12 cellular contexts compared by ENCODE assay signal in genomic region chr6:31689249-31690110, GRCh38. TPM values are rescaled to one million over a fixed set of nuclear protein-coding genes. Genes with fewer than 3 reads are reported as not detected.
A peak's percentile ranks its signal among the peaks of the same experiment; 100 is the strongest.
DNase-seq lines count a peak whose midpoint lies in the region; ATAC-seq and TF ChIP-seq lines count a peak whose summit lies in the region.
"Had no signal": no experiment of that assay in that cellular context is flagged by ENCODE, and none has a peak within 500 bp of the region (broad histone marks: within the 10 kb centered on the region; RNA-seq: fewer than 3 reads in every experiment).

No MANE protein-coding gene starts in this region.

- H3K27ac ChIP-seq in DOHH2 (ENCODE audit: low read depth, low read length) (no peak overlapping the region), IMR-90 (ENCODE audit: insufficient read depth, low read length) (no peak overlapping the region), neural progenitor cell (no peak overlapping the region)

- no peak for DNase-seq in IMR-90
- no peak for DNase-seq in cardiac fibroblast (ENCODE audit: low read depth in 2 of 2)
- DNase-seq in neural progenitor cell (ENCODE audit: low spot score): no peak
- no peak for DNase-seq in NCI-H1092 treated with DMSO at 0.1 percent for 48 hours (lab: John Stamatoyannopoulos, UW)
- DNase-seq in NCI-H1694 (lab: John Stamatoyannopoulos, UW): no peak
- no peak for DNase-seq in RPMI8226
- DNase-seq: cerebellar nuclear complex; NCI-H1694 treated with DMSO at 0.1 percent for 48 hours; stimulated activated CD4-positive, alpha-beta T cell treated with anti-CD3 and anti-CD28 coated beads, Interleukin-4, amount 100 ng/mL, for 4 hours had no signal

- ATAC-seq in IMR-90 (ENCODE audit: low read depth): peak; percentile 48; the same call in 1 of the 2 replicates
- no peak for ATAC-seq in GM19455 (IDR thresholded peaks at IDR 0.05; ENCODE audit: unreplicated experiment)

- H3K9me1 ChIP-seq in IMR-90 (ENCODE audit: insufficient read depth, low read length): no peaks in the 10 kb centered on the region

- H2BK5ac ChIP-seq in IMR-90 (ENCODE audit: low read depth, low read length, poor library complexity, severe bottlenecking): no peak overlapping the region

- CTCF ChIA-PET in IMR-90 (lab: Yijun Ruan, JAX): interaction anchor here (0.8 kb wide), 1 partner anchor 13 kb away, joined by 3 read pairs; no protein-coding TSS in a partner anchor

- H3F3A ChIP-seq in DOHH2 (ENCODE audit: control insufficient read depth, insufficient read depth): no peaks in the 10 kb centered on the region; the same call in 1 of the 2 replicates
- peaks cover 5% of the 10 kb centered on the region for H3F3A ChIP-seq in neural progenitor cell (ENCODE audit: low read depth)

- H3K36me3 ChIP-seq in DOHH2 (ENCODE audit: control insufficient read depth, low read length): peaks cover 53% of the 10 kb centered on the region
- H3K36me3 ChIP-seq in IMR-90 (ENCODE audit: control insufficient read depth, insufficient read depth, low read length): peaks cover 72% of the 10 kb centered on the region
- H3K36me3 ChIP-seq in neural progenitor cell: no peaks in the 10 kb centered on the region

- H3K27ac Mint-ChIP-seq in neural progenitor cell: peak overlapping the region; percentile 34

- peak; percentile 82 for TF ChIP-seq CTCF in DOHH2 (IDR thresholded peaks at IDR 0.05; ENCODE audit: low read depth, low read length, poor library complexity, severe bottlenecking)
- TF ChIP-seq CTCF in IMR-90 (conservative IDR thresholded peaks at IDR 0.05; ENCODE audit: low read depth, low read length): 0 out of 2 replicates have a peak, but pooled peaks have one; percentile 26
- peak; percentile 56 for TF ChIP-seq CTCF in cardiac fibroblast (IDR thresholded peaks at IDR 0.05; ENCODE audit: low read depth, low read length)
- peak; percentile 50 for TF ChIP-seq CTCF in neural progenitor cell (IDR thresholded peaks at IDR 0.05)

- H4K20me1 ChIP-seq in DOHH2 (ENCODE audit: control insufficient read depth, insufficient read depth, low read depth, low read length): no peaks in the 10 kb centered on the region
- H4K20me1 ChIP-seq in IMR-90 (ENCODE audit: insufficient read depth, low read length): no peaks in the 10 kb centered on the region
- peaks cover 3% of the 10 kb centered on the region for H4K20me1 ChIP-seq in neural progenitor cell (ENCODE audit: low read depth)

- H3K36me3 Mint-ChIP-seq in neural progenitor cell: peaks cover 43% of the 10 kb centered on the region

- H3K4me1 ChIP-seq in DOHH2 (ENCODE audit: control insufficient read depth, low read length) (peaks cover 15% of the 10 kb centered on the region), IMR-90 (ENCODE audit: control insufficient read depth, insufficient read depth, low read length) (no peaks in the 10 kb centered on the region), neural progenitor cell (no peaks in the 10 kb centered on the region)

- POLR2A ChIA-PET in IMR-90 (lab: Charles Lee; ENCODE audit: unreplicated experiment): no interaction called here

- no peak overlapping the region for H4K8ac ChIP-seq in IMR-90 (ENCODE audit: low read depth in 2 of 2, low read length in 2 of 2)

- no peak overlapping the region for H3K18ac ChIP-seq in IMR-90 (ENCODE audit: low read depth, low read length)

- TF ChIP-seq POLR2A in IMR-90 (IDR thresholded peaks at IDR 0.05; ENCODE audit: low read depth, low read length): no peak

- H3K27me3 Mint-ChIP-seq in neural progenitor cell (ENCODE audit: insufficient read depth, low read depth): peaks cover 2% of the 10 kb centered on the region

- no peak overlapping the region for H2AK5ac ChIP-seq in IMR-90 (ENCODE audit: low read depth, low read length)

- H3K9ac ChIP-seq in IMR-90 (ENCODE audit: low read depth, low read length) (no peak overlapping the region), neural progenitor cell (no peak overlapping the region)

- H3K27me3 ChIP-seq in DOHH2 (ENCODE audit: control insufficient read depth, low read length) (no peaks in the 10 kb centered on the region), IMR-90 (ENCODE audit: control insufficient read depth, insufficient read depth, low read length) (no peaks in the 10 kb centered on the region), neural progenitor cell (no peaks in the 10 kb centered on the region)

- H4K91ac ChIP-seq in IMR-90 (ENCODE audit: insufficient read depth, low read depth, low read length): no peak overlapping the region

- H2AK9ac ChIP-seq in IMR-90 (replicated peaks; ENCODE audit: low read depth, low read length, poor library complexity): no peak overlapping the region

- peaks cover 3% of the 10 kb centered on the region for H3K4me1 Mint-ChIP-seq in neural progenitor cell

- H3K4me3 Mint-ChIP-seq in neural progenitor cell: no peak overlapping the region

- WGBS in IMR-90 (ENCODE audit: extremely low coverage in 2 of 2, insufficient read length in 1 of 2), 2 experiments: 60% methylated on average over 1 of the region's 11 CpGs; no CpG with 5 or more reads in 1 of the 2 experiments

- no peaks in the 10 kb centered on the region for H3K9me2 ChIP-seq in DOHH2 (replicated peaks; ENCODE audit: control insufficient read depth, low read length)

- no peak overlapping the region for H2BK15ac ChIP-seq in IMR-90 (ENCODE audit: low read depth, low read length)

- no peak overlapping the region for H3K56ac ChIP-seq in IMR-90 (ENCODE audit: extremely low read depth, insufficient read depth, low read length)

- no peak overlapping the region for H3K4ac ChIP-seq in IMR-90 (ENCODE audit: low read depth, low read length)

- in situ Hi-C loops in IMR-90 (cut with MboI; ENCODE audit: low sequenced_read_pairs): loop anchor here (10.0 kb wide), 2 partner anchors 145 to 255 kb away; partner anchors contain the start of gene CFB

- peaks cover 4 to 6% of the 10 kb centered on the region in 2 experiments; a peak in 2 of 4 replicates for H3K79me1 ChIP-seq in IMR-90 (ENCODE audit: low read depth in 1 of 2, low read length in 2 of 2)

- H2AFZ ChIP-seq in IMR-90 (replicated peaks; ENCODE audit: low read length, poor library complexity) (no peak overlapping the region), neural progenitor cell (replicated peaks) (no peak overlapping the region)

- no peak for TF ChIP-seq RAD21 in IMR-90 (IDR thresholded peaks at IDR 0.05; ENCODE audit: low read length)

- no peaks in the 10 kb centered on the region for H3K79me2 ChIP-seq in DOHH2 (ENCODE audit: control insufficient read depth, low read length)
- H3K79me2 ChIP-seq in neural progenitor cell (ENCODE audit: low read depth): no peaks in the 10 kb centered on the region

- peak overlapping the region; percentile 6; the same call in 1 of the 2 replicates for H3K4me3 ChIP-seq in DOHH2 (ENCODE audit: low read length)
- H3K4me3 ChIP-seq in IMR-90 (ENCODE audit: insufficient read depth, low read depth, low read length): no peak overlapping the region
- H3K4me3 ChIP-seq in cardiac fibroblast (replicated peaks in 1 of 2; ENCODE audit: low read depth in 2 of 2, low read length in 2 of 2): no peak overlapping the region
- H3K4me3 ChIP-seq in neural progenitor cell: no peak overlapping the region

- no peaks in the 10 kb centered on the region for H3K9me3 Mint-ChIP-seq in neural progenitor cell

- H2BK120ac ChIP-seq in IMR-90 (ENCODE audit: low read depth, low read length): no peak overlapping the region

- no peak overlapping the region for H2BK20ac ChIP-seq in IMR-90 (ENCODE audit: low read depth, low read length)

- intact Hi-C loops in IMR-90 (cut with micrococcal nuclease): no loop called here

- no TSS peak for BruUV-seq in IMR-90 (replicated peaks; lab: Mats Ljungman, UMichigan)

- H4K5ac ChIP-seq in IMR-90 (ENCODE audit: low read depth, low read length): no peak overlapping the region

- dilution Hi-C loops in IMR-90 (cut with HindIII; ENCODE audit: low sequenced_read_pairs, unreplicated experiment): no loop called here

- H3K23ac ChIP-seq in IMR-90 (ENCODE audit: low read depth, low read length): no peak overlapping the region

- H3K4me2 ChIP-seq in DOHH2 (ENCODE audit: low read length) (peak overlapping the region; percentile 49), IMR-90 (ENCODE audit: low read depth, low read length) (no peak overlapping the region), neural progenitor cell (no peak overlapping the region)

- H3K9me3 ChIP-seq in DOHH2 (ENCODE audit: control insufficient read depth, insufficient read depth, low read length): no peaks in the 10 kb centered on the region
- no peaks in the 10 kb centered on the region for H3K9me3 ChIP-seq in IMR-90 (ENCODE audit: control insufficient read depth, insufficient read depth, low read length)
- H3K9me3 ChIP-seq in neural progenitor cell (ENCODE audit: low read depth): no peaks in the 10 kb centered on the region

- H3K14ac ChIP-seq in IMR-90 (replicated peaks; ENCODE audit: low read depth, low read length): no peak overlapping the region

TF ChIP-seq in IMR-90, 13 proteins besides CTCF, POLR2A, EP300 and RAD21 (continues in another document):
- TF ChIP-seq SMC3 (IDR thresholded peaks at IDR 0.05; ENCODE audit: low read depth, low read length): no peak

RNA-seq across cellular contexts. Expression of gene LY6G5C, which starts 8.6 kb away (rescaled TPM):
- total RNA-seq in IMR-90 (2012; rRNA removed): 0.18 TPM in 1 of 2 replicates, not detected in the other
- 2.0 and 2.1 TPM in 2 replicates for polyA plus RNA-seq in IMR-90 (2012; rRNA removed)
- polyA plus RNA-seq in IMR-90 (2012; cell fraction: cytosol; rRNA removed): 2.2 and 3.2 TPM in 2 replicates
- polyA plus RNA-seq in IMR-90 (2012; cell fraction: nucleus; rRNA removed; ENCODE audit: low replicate concordance): 1.0 and 1.3 TPM in 2 replicates
- 0.09 TPM in 1 of 2 replicates, not detected in the other for total RNA-seq in neural progenitor cell (ENCODE audit: low replicate concordance)

RNA-seq across cellular contexts. Expression of gene ABHD16A, which starts 13.6 kb away (rescaled TPM):
- total RNA-seq in IMR-90 (2012; rRNA removed): 30.3 and 35.1 TPM in 2 replicates
- polyA plus RNA-seq in IMR-90 (2012; rRNA removed): 31.5 and 34.6 TPM in 2 replicates
- 25.7 and 37.6 TPM in 2 replicates for polyA plus RNA-seq in IMR-90 (2012; cell fraction: cytosol; rRNA removed)
- polyA plus RNA-seq in IMR-90 (2012; cell fraction: nucleus; rRNA removed; ENCODE audit: low replicate concordance): 93.6 and 149 TPM in 2 replicates
- 21.3 and 45.0 TPM in 2 replicates for total RNA-seq in neural progenitor cell (ENCODE audit: low replicate concordance)

RNA-seq across cellular contexts. Expression of gene LY6G6F, which starts 17.2 kb away (rescaled TPM):
- not detected in 2 replicates for total RNA-seq in IMR-90 (2012; rRNA removed)
- not detected in 2 replicates for polyA plus RNA-seq in IMR-90 (2012; rRNA removed)
- not detected in 2 replicates for polyA plus RNA-seq in IMR-90 (2012; cell fraction: cytosol; rRNA removed)
- not detected in 2 replicates for polyA plus RNA-seq in IMR-90 (2012; cell fraction: nucleus; rRNA removed; ENCODE audit: low replicate concordance)
- not detected in 2 replicates for total RNA-seq in neural progenitor cell (ENCODE audit: low replicate concordance)
- total RNA-seq: lower leg skin had no signal

RNA-seq across cellular contexts. Expression of gene LY6G5B, which starts 19.7 kb away (rescaled TPM):
- total RNA-seq in IMR-90 (2012; rRNA removed) (1.9 and 2.2 TPM in 2 replicates), neural progenitor cell (ENCODE audit: low replicate concordance) (2.8 and 8.6 TPM in 2 replicates)
- polyA plus RNA-seq in IMR-90 (2012; rRNA removed): 10.2 and 13.6 TPM in 2 replicates
- 0.52 and 0.67 TPM in 2 replicates for polyA plus RNA-seq in IMR-90 (2012; cell fraction: cytosol; rRNA removed)
- 151 and 158 TPM in 2 replicates for polyA plus RNA-seq in IMR-90 (2012; cell fraction: nucleus; rRNA removed; ENCODE audit: low replicate concordance)

RNA-seq across cellular contexts. Expression of gene CSNK2B, which starts 23.6 kb away (rescaled TPM):
- total RNA-seq in IMR-90 (2012; rRNA removed) (218 and 240 TPM in 2 replicates), neural progenitor cell (ENCODE audit: low replicate concordance) (126 and 190 TPM in 2 replicates)
- 178 and 194 TPM in 2 replicates for polyA plus RNA-seq in IMR-90 (2012; rRNA removed)
- polyA plus RNA-seq in IMR-90 (2012; cell fraction: cytosol; rRNA removed): 153 and 226 TPM in 2 replicates
- polyA plus RNA-seq in IMR-90 (2012; cell fraction: nucleus; rRNA removed; ENCODE audit: low replicate concordance): 198 and 332 TPM in 2 replicates

Comparison
In these comparisons a context has a peak if more than half of its experiments do, and no peak if none do; other contexts are left out.
1. CTCF ChIP-seq: peak in every context shown above with its lines; median percentile 82 in DOHH2; 56 in cardiac fibroblast; 50 in neural progenitor cell; 26 in IMR-90.